ENCODE assay signal across 24 cellular contexts in the genomic region with DNA sequence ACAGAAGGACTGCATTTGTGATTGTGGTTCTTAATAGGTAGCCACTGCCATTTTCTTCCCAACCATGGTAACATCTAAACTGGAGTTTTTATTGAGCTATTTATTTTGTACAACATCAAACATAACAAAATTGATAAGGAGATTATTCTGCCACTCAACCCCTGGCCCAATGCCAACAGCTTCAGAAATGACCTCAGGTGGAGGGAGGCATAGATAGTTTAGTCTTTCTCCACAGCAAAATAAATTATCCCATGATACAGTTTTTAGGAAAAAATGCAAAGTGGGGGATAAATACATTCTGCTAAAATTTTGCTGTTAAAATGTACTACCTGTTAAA. TPM values are rescaled to one million over a fixed set of nuclear protein-coding genes. Genes with fewer than 3 reads are reported as not detected.
A peak's percentile ranks its signal among the peaks of the same experiment; 100 is the strongest.
DNase-seq lines count a peak whose midpoint lies in the region; ATAC-seq and TF ChIP-seq lines count a peak whose summit lies in the region.
"Had no signal": no experiment of that assay in that cellular context is flagged by ENCODE, and none has a peak within 500 bp of the region (broad histone marks: within the 10 kb centered on the region; RNA-seq: fewer than 3 reads in every experiment).

No MANE protein-coding gene starts in this region.

- no peak for TF ChIP-seq CTCF in body of pancreas (IDR thresholded peaks at IDR 0.05)
- TF ChIP-seq CTCF in endodermal cell (conservative IDR thresholded peaks at IDR 0.05) = no peak

- no peaks in the 10 kb centered on the region for H3K9me3 Mint-ChIP-seq in endodermal cell

- H3K4me1 ChIP-seq in body of pancreas = peaks cover 19% of the 10 kb centered on the region
- H3K4me1 ChIP-seq in neuronal stem cell (ENCODE audit: control insufficient read depth in 2 of 2, insufficient read depth in 1 of 2, low read depth in 1 of 2, low read length in 2 of 2) = no peaks in the 10 kb centered on the region
- H3K4me1 ChIP-seq in endodermal cell (ENCODE audit: control insufficient read depth, insufficient read depth, low read length) = no peaks in the 10 kb centered on the region

- no peak overlapping the region for H2AK5ac ChIP-seq in neuronal stem cell (ENCODE audit: low read depth, low read length)

- no peak for TF ChIP-seq POLR2A in body of pancreas (IDR thresholded peaks at IDR 0.05)

- intact Hi-C loops in body of pancreas (cut with DNase I) = no loop called here

- H3K36me3 ChIP-seq in body of pancreas (replicated peaks in 1 of 2; ENCODE audit: insufficient read depth in 1 of 2, low read depth in 2 of 2) (no peaks in the 10 kb centered on the region), neuronal stem cell (replicated peaks in 1 of 2; ENCODE audit: control insufficient read depth in 2 of 2, insufficient read depth in 2 of 2, low read length in 2 of 2) (no peaks in the 10 kb centered on the region), endodermal cell (ENCODE audit: control insufficient read depth, insufficient read depth, low read length) (no peaks in the 10 kb centered on the region)

- H2AFZ ChIP-seq in neuronal stem cell (ENCODE audit: low read length) = peak overlapping the region; percentile 76

- in situ Hi-C loops in KBM-7 (cut with MboI; ENCODE audit: low pct_unique_long_range_greater_than_20kb, low sequenced_read_pairs) = no loop called here

- no peaks in the 10 kb centered on the region for H3K27me3 Mint-ChIP-seq in endodermal cell (ENCODE audit: insufficient read depth)

- H2BK15ac ChIP-seq in neuronal stem cell (ENCODE audit: low read length) = no peak overlapping the region

- H3K9ac ChIP-seq in neuronal stem cell (ENCODE audit: low read depth, low read length, poor library complexity) (no peak overlapping the region), endodermal cell (ENCODE audit: extremely low read depth, low read length, poor library complexity, severe bottlenecking) (no peak overlapping the region)
- H3K9ac ChIP-seq: KMS-11 had no signal

- H3K4me3 ChIP-seq in body of pancreas = no peak overlapping the region
- no peak overlapping the region for H3K4me3 ChIP-seq in neuronal stem cell (ENCODE audit: low read length in 2 of 2)
- no peak overlapping the region for H3K4me3 ChIP-seq in endodermal cell (ENCODE audit: low read length)
- H3K4me3 ChIP-seq: GM12878, SK-N-MC had no signal

- H3K23ac ChIP-seq in neuronal stem cell (ENCODE audit: low read depth, low read length, poor library complexity) = no peak overlapping the region

- no peaks in the 10 kb centered on the region for H3K79me1 ChIP-seq in neuronal stem cell (ENCODE audit: low read depth, low read length)

- no peaks in the 10 kb centered on the region for H3K27me3 ChIP-seq in body of pancreas
- no peaks in the 10 kb centered on the region for H3K27me3 ChIP-seq in neuronal stem cell (ENCODE audit: control insufficient read depth in 3 of 3, insufficient read depth in 3 of 3, low read depth in 1 of 3, low read length in 3 of 3)
- H3K27me3 ChIP-seq in endodermal cell (ENCODE audit: control insufficient read depth, insufficient read depth, low read length, poor library complexity, severe bottlenecking) = no peaks in the 10 kb centered on the region

- no peak overlapping the region for H2BK120ac ChIP-seq in neuronal stem cell (ENCODE audit: low read depth, low read length)

- no peak overlapping the region for H2BK12ac ChIP-seq in neuronal stem cell (ENCODE audit: low read length)

- no peak overlapping the region for H3K4me3 Mint-ChIP-seq in endodermal cell
- H3K4me3 Mint-ChIP-seq: CD14-positive monocyte had no signal

- DNase-seq in NCI-H1417 (lab: John Stamatoyannopoulos, UW) = peak in 2 of 3 experiments; percentile 32 to 70
- DNase-seq in NCI-H1417 treated with DMSO at 0.1 percent for 48 hours (lab: John Stamatoyannopoulos, UW) = no peak
- peak; percentile 63 for DNase-seq in NCI-H69 (lab: John Stamatoyannopoulos, UW)
- DNase-seq in body of pancreas = peak; percentile 58 to 72 (median 63)
- DNase-seq in neuronal stem cell (ENCODE audit: low spot score) = no peak
- DNase-seq in endodermal cell = no peak
- no peak for DNase-seq in KBM-7
- no peak for DNase-seq in occipital lobe (lab: John Stamatoyannopoulos, UW)
- DNase-seq: 8988T, COR-L47, DMS153, EL, NCI-H1436, NCI-H2029 treated with DMSO at 0.1 percent for 48 hours, NCI-H524, Right ventricle myocardium superior had no signal

- H3K4me2 ChIP-seq in neuronal stem cell (ENCODE audit: insufficient read depth, low read length, poor library complexity, severe bottlenecking) = no peak overlapping the region
- H3K4me2 ChIP-seq: KMS-11 had no signal

- H3K27ac ChIP-seq in body of pancreas (peak overlapping the region in 1 of 4 donors; percentile 29), neuronal stem cell (replicated peaks; ENCODE audit: low read length) (no peak overlapping the region), endodermal cell (ENCODE audit: low read depth, low read length) (no peak overlapping the region)
- H3K27ac ChIP-seq: KMS-11, SK-N-MC had no signal

- peak; percentile 79 for ATAC-seq in body of pancreas
- ATAC-seq: HepG2 had no signal

- no peak overlapping the region for H3K4ac ChIP-seq in neuronal stem cell (ENCODE audit: low read length)

- H3K4me1 Mint-ChIP-seq in endodermal cell = no peaks in the 10 kb centered on the region
- H3K4me1 Mint-ChIP-seq: CD14-positive monocyte had no signal

- H3K36me3 Mint-ChIP-seq in endodermal cell (ENCODE audit: low read depth) = no peaks in the 10 kb centered on the region
- H3K36me3 Mint-ChIP-seq: CD14-positive monocyte had no signal

- no peak overlapping the region for H4K8ac ChIP-seq in neuronal stem cell (ENCODE audit: low read depth, low read length)

- H3K18ac ChIP-seq in neuronal stem cell (ENCODE audit: low read length) = no peak overlapping the region

- no peaks in the 10 kb centered on the region for H3K9me3 ChIP-seq in body of pancreas
- no peaks in the 10 kb centered on the region for H3K9me3 ChIP-seq in neuronal stem cell (replicated peaks in 1 of 2; ENCODE audit: control insufficient read depth in 2 of 2, insufficient read depth in 1 of 2, low read depth in 1 of 2, low read length in 2 of 2)
- H3K9me3 ChIP-seq in endodermal cell (ENCODE audit: control insufficient read depth, low read length) = no peaks in the 10 kb centered on the region

- H3K14ac ChIP-seq in neuronal stem cell (ENCODE audit: low read length) = no peak overlapping the region

- no peak overlapping the region for H2BK5ac ChIP-seq in neuronal stem cell (ENCODE audit: low read length)

- no peak overlapping the region for H3K27ac Mint-ChIP-seq in endodermal cell
- H3K27ac Mint-ChIP-seq: CD14-positive monocyte had no signal

- H4K91ac ChIP-seq in neuronal stem cell (ENCODE audit: low read depth, low read length, poor library complexity) = no peak overlapping the region

RNA-seq across cellular contexts. Expression of a gene that starts 57.6 kb away (rescaled TPM):
- total RNA-seq in body of pancreas (1 to 10 TPM; 1.3 TPM), endodermal cell (not detected), occipital lobe (30.7 TPM)
- polyA plus RNA-seq in neuronal stem cell (2013, experiment 1 of 2) = 0.04 TPM
- polyA plus RNA-seq in neuronal stem cell (2013, experiment 2 of 2) = 0.03 TPM
- polyA plus RNA-seq in endodermal cell (2013, experiment 1 of 2) = 0.25 TPM
- 0.33 TPM for polyA plus RNA-seq in endodermal cell (2013, experiment 2 of 2)
- total RNA-seq: GM12878, H4, HepG2, OCI-LY7, Right ventricle myocardium superior had no signal
- polyA plus RNA-seq: AG04450, CD14-positive monocyte, GM12878, HepG2 had no signal

Comparison
In these comparisons a context has a peak if more than half of its experiments do, and no peak if none do; other contexts are left out.
1. DNase-seq: peak in NCI-H1417 (2 of 3), NCI-H69 (single experiment) and body of pancreas (4 of 4); none in NCI-H1417 treated with DMSO at 0.1 percent for 48 hours (single experiment), neuronal stem cell (single experiment), endodermal cell (single experiment), KBM-7 (single experiment) and occipital lobe (single experiment).
2. RNA of a gene that starts 57.6 kb away (total RNA-seq): 30.7 TPM in occipital lobe (single experiment); 1.3 TPM in body of pancreas and not detected in endodermal cell; every median in the first group is over 10 times any median in the second.